ENCODE assay signal across 8 cellular contexts in genomic region chr5:113965225-113965624, GRCh38.
"Had no signal": no experiment of that assay in that cellular context is flagged by ENCODE, and none has a peak within 500 bp of the region (broad histone marks: within the 10 kb centered on the region; RNA-seq: fewer than 3 reads in every experiment).

No MANE protein-coding gene starts in this region.

- H3K27me3 Mint-ChIP-seq: IgD-negative memory B cell had no signal

- H3K9me3 ChIP-seq: HAP-1 had no signal

- DNase-seq: GOT3, H7, HFFc6 had no signal

- H3K27ac Mint-ChIP-seq: HFFc6, IgD-negative memory B cell had no signal

- H3K4me1 Mint-ChIP-seq: IgD-negative memory B cell had no signal

- H3K27ac ChIP-seq: HL-60 had no signal

- H3K4me3 Mint-ChIP-seq: HFFc6, IgD-negative memory B cell had no signal

- H3K36me3 ChIP-seq: HAP-1 had no signal

- H3K4me1 ChIP-seq: HAP-1 had no signal

- H3K4me3 ChIP-seq: HAP-1 had no signal

- FAIRE-seq: HepG2 had no signal

- ATAC-seq: HCT116, HepG2 had no signal
